Comparison of ENCODE assay signal across 8 cellular contexts in genomic region chr11:83193315-83194283, GRCh38. TPM values are rescaled to one million over a fixed set of nuclear protein-coding genes. Genes with fewer than 3 reads are reported as not detected.
DNase-seq lines count a peak whose midpoint lies in the region; ATAC-seq and TF ChIP-seq lines count a peak whose summit lies in the region.

TSS of gene ANKRD42 (plus strand) at chr11:83193712. CDS start at chr11:83194671, 959 bp downstream.

- TF ChIP-seq CTCF in liver (IDR thresholded peaks at IDR 0.05; ENCODE audit: low read depth, low read length, missing input control): no peak

- TF ChIP-seq RAD21 in liver (IDR thresholded peaks at IDR 0.05): peak; percentile 23 to 34

- peak within 1 kb of the TSS; percentile 88 to 99 (median 97) for H3K4me2 ChIP-seq in BLaER1 treated with 17β-estradiol and CSF1 and Interleukin-3, amounts not matched to agents 10 nM and 100 nM

- no peaks in the 10 kb centered on the region for H3K9me3 ChIP-seq in BLaER1 treated with 17β-estradiol and CSF1 and Interleukin-3, amounts not matched to agents 10 nM and 100 nM (replicated peaks in 1 of 11)
- no peaks in the 10 kb centered on the region for H3K9me3 ChIP-seq in liver (ENCODE audit: control insufficient read depth in 4 of 4, low read length in 3 of 4)

- H3K27me3 ChIP-seq in BLaER1 treated with 17β-estradiol and CSF1 and Interleukin-3, amounts not matched to agents 10 nM and 100 nM: no peaks in the 10 kb centered on the region
- no peaks in the 10 kb centered on the region for H3K27me3 ChIP-seq in liver (ENCODE audit: control insufficient read depth in 4 of 4, insufficient read depth in 4 of 4, low read length in 3 of 4)

- WGBS in liver: under 1% methylated on average over 67 of the region's 67 CpGs

- H4K20me1 ChIP-seq in BLaER1 treated with 17β-estradiol and CSF1 and Interleukin-3, amounts not matched to agents 10 nM and 100 nM: peaks cover 0 to 11% (median 0%) of the 10 kb centered on the region in 11 experiments; a peak in 1 of 22 replicates

- H3K9ac ChIP-seq in BLaER1 treated with 17β-estradiol and CSF1 and Interleukin-3, amounts not matched to agents 10 nM and 100 nM: peak within 1 kb of the TSS; percentile 70 to 92 (median 85)
- peak within 1 kb of the TSS; percentile 89 to 99 for H3K9ac ChIP-seq in liver (ENCODE audit: low read depth in 1 of 2, low read length in 2 of 2)

- DNase-seq in NCI-H69 (lab: John Stamatoyannopoulos, UW) (peak; percentile 98), dermis microvascular lymphatic vessel endothelial cell (ENCODE audit: low read depth in 2 of 2) (peak; percentile 92 to 97)
- DNase-seq in activated CD4-positive, alpha-beta T cell treated with anti-CD3 and anti-CD28 coated beads, Interleukin-2, amount 50 U/mL, for 24 hours (ENCODE audit: low read depth in 1 of 2, low spot score in 1 of 2): peak; percentile 76 to 82
- peak; percentile 89 for DNase-seq in stimulated activated CD4-positive, alpha-beta T cell treated with anti-CD3 and anti-CD28 coated beads, Interleukin-4, amount 100 ng/mL, for 24 hours

- H3K4me3 ChIP-seq in BLaER1 treated with 17β-estradiol and CSF1 and Interleukin-3, amounts not matched to agents 10 nM and 100 nM: peak within 1 kb of the TSS; percentile 72 to 85 (median 80)
- peak within 1 kb of the TSS; percentile 66 to 96 (median 81) for H3K4me3 ChIP-seq in liver (ENCODE audit: low read depth in 1 of 3, low read length in 3 of 3)

- H3K27ac ChIP-seq in BLaER1 treated with 17β-estradiol and CSF1 and Interleukin-3, amounts not matched to agents 10 nM and 100 nM: peak within 1 kb of the TSS; percentile 72 to 89 (median 82)
- peak within 1 kb of the TSS; percentile 83 to 97 for H3K27ac ChIP-seq in liver (ENCODE audit: low read depth in 1 of 2, low read length in 2 of 2)

- peaks cover 24 to 47% (median 28%) of the 10 kb centered on the region in 10 experiments for H3K4me1 ChIP-seq in BLaER1 treated with 17β-estradiol and CSF1 and Interleukin-3, amounts not matched to agents 10 nM and 100 nM
- H3K4me1 ChIP-seq in liver (ENCODE audit: control insufficient read depth in 4 of 4, insufficient read depth in 4 of 4, low read length in 3 of 4): peaks cover 6 to 24% (median 15%) of the 10 kb centered on the region in 4 donors

- peaks cover 31 to 41% (median 37%) of the 10 kb centered on the region in 11 experiments for H3K36me3 ChIP-seq in BLaER1 treated with 17β-estradiol and CSF1 and Interleukin-3, amounts not matched to agents 10 nM and 100 nM
- H3K36me3 ChIP-seq in liver (ENCODE audit: control insufficient read depth in 4 of 4, insufficient read depth in 3 of 4, low read depth in 1 of 4, low read length in 3 of 4): peaks cover 3 to 18% (median 6%) of the 10 kb centered on the region in 4 donors

- peak; percentile 87 for ATAC-seq in GM19328 (IDR thresholded peaks at IDR 0.05; ENCODE audit: unreplicated experiment)
- peak; percentile 86 for ATAC-seq in HG03520 (IDR thresholded peaks at IDR 0.05; ENCODE audit: unreplicated experiment)

TF ChIP-seq in liver, 16 proteins besides CTCF, POLR2A, EP300 and RAD21:
- TF ChIP-seq JUND (IDR thresholded peaks at IDR 0.05) (peak; percentile 72 to 78), ZBTB33 (IDR thresholded peaks at IDR 0.05) (no peak), EGR1 (IDR thresholded peaks at IDR 0.05; ENCODE audit: low read depth in 2 of 2) (peak in 1 of 2 donors; percentile 49), REST (IDR thresholded peaks at IDR 0.05) (peak; percentile 12), GABPA (IDR thresholded peaks at IDR 0.05 in 1 of 2, conservative IDR thresholded peaks at IDR 0.05 in 1 of 2) (peak; percentile 94 to 99), ATF3 (IDR thresholded peaks at IDR 0.05) (no peak), NR2F2 (IDR thresholded peaks at IDR 0.05) (peak; percentile 22), YY1 (IDR thresholded peaks at IDR 0.05) (peak; percentile 67), MAX (IDR thresholded peaks at IDR 0.05) (peak; percentile 92), HNF4G (IDR thresholded peaks at IDR 0.05) (no peak)

RNA-seq across cellular contexts. Expression of gene ANKRD42, which starts in this region (rescaled TPM):
- total RNA-seq in dermis microvascular lymphatic vessel endothelial cell (1.7 and 1.8 TPM in 2 replicates), liver (1 to 10 TPM; 2.0 to 4.9 TPM)
- polyA plus RNA-seq in liver: 1 to 10 TPM; 2.3 to 2.4 TPM

Comparison
In these comparisons a context has a peak if more than half of its experiments do, and no peak if none do; other contexts are left out.
1. Peak in every context shown above with its lines: DNase-seq, ATAC-seq, H3K4me3 ChIP-seq and H3K27ac ChIP-seq.